ENCODE assay signal across 12 cellular contexts in genomic region chr10:75432763-75433162, GRCh38. TPM values are rescaled to one million over a fixed set of nuclear protein-coding genes. Genes with fewer than 3 reads are reported as not detected.
DNase-seq lines count a peak whose midpoint lies in the region; ATAC-seq and TF ChIP-seq lines count a peak whose summit lies in the region.
"Had no signal": no experiment of that assay in that cellular context is flagged by ENCODE, and none has a peak within 500 bp of the region (broad histone marks: within the 10 kb centered on the region; RNA-seq: fewer than 3 reads in every experiment).

No MANE protein-coding gene starts in this region.

- H3K27ac Mint-ChIP-seq in Calu3 (ENCODE audit: unreplicated experiment) (peak overlapping the region; percentile 8), immature natural killer cell (no peak overlapping the region), nephron (peak overlapping the region; percentile 35 to 83 (median 78))
- no peak overlapping the region for H3K27ac Mint-ChIP-seq in CD4-positive, alpha-beta memory T cell

- CTCF ChIA-PET in Calu3 (lab: Charles Lee): interaction anchor here (0.7 to 1.1 kb wide), 3 partner anchors 16 to 53 kb away, joined by 3 to 4 read pairs (median 4); no protein-coding TSS in a partner anchor
- CTCF ChIA-PET in CD4-positive, alpha-beta memory T cell (lab: Charles Lee; ENCODE audit: partially characterized antibody): interaction anchor here (0.5 to 1.0 kb wide), 2 partner anchors 13 to 108 kb away, joined by 3 read pairs; no protein-coding TSS in a partner anchor

- no peak overlapping the region for H3K4me3 ChIP-seq in esophagus muscularis mucosa
- no peak overlapping the region for H3K4me3 ChIP-seq in CD4-positive, alpha-beta memory T cell (ENCODE audit: low read length in 2 of 2)

- peak overlapping the region; percentile 65 for H3K4me3 Mint-ChIP-seq in Calu3 (ENCODE audit: low read depth, unreplicated experiment)
- peak overlapping the region in 4 of 5 donors; percentile 63 to 84 (median 72) for H3K4me3 Mint-ChIP-seq in immature natural killer cell
- peak overlapping the region; percentile 85 to 94 (median 86) for H3K4me3 Mint-ChIP-seq in nephron
- no peak overlapping the region for H3K4me3 Mint-ChIP-seq in CD4-positive, alpha-beta memory T cell

- no peak for ATAC-seq in HG02970 (IDR thresholded peaks at IDR 0.05; ENCODE audit: low FRiP score, unreplicated experiment)

- TF ChIP-seq EP300 in esophagus muscularis mucosa (IDR thresholded peaks at IDR 0.05): no peak

- TF ChIP-seq CTCF in Calu3 (IDR thresholded peaks at IDR 0.05; ENCODE audit: unreplicated experiment): no peak
- TF ChIP-seq CTCF in nephron (IDR thresholded peaks at IDR 0.05; ENCODE audit: unreplicated experiment in 3 of 3): no peak
- no peak for TF ChIP-seq CTCF in esophagus muscularis mucosa (IDR thresholded peaks at IDR 0.05)

- H3K36me3 ChIP-seq in esophagus muscularis mucosa: no peaks in the 10 kb centered on the region
- H3K36me3 ChIP-seq in CD4-positive, alpha-beta memory T cell (ENCODE audit: insufficient read depth, low read length): no peaks in the 10 kb centered on the region

- no peaks in the 10 kb centered on the region for H3K27me3 ChIP-seq in esophagus muscularis mucosa
- no peaks in the 10 kb centered on the region for H3K27me3 ChIP-seq in CD4-positive, alpha-beta memory T cell (ENCODE audit: insufficient read depth, low read length)

- POLR2A ChIA-PET in CD4-positive, alpha-beta memory T cell (lab: Charles Lee; ENCODE audit: partially characterized antibody): no interaction called here

- TF ChIP-seq POLR2A in esophagus muscularis mucosa (IDR thresholded peaks at IDR 0.05; ENCODE audit: low read depth): no peak

- DNase-seq in Calu3: no peak
- DNase-seq in HuH-7 (ENCODE audit: low spot score): peak; percentile 40
- no peak for DNase-seq in immature natural killer cell
- DNase-seq in esophagus muscularis mucosa (ENCODE audit: extremely low spot score): no peak
- no peak for DNase-seq in CD4-positive, alpha-beta memory T cell
- DNase-seq in stimulated activated CD8-positive, alpha-beta memory T cell treated with anti-CD3 and anti-CD28 coated beads, Interleukin-4, amount 100 ng/mL, for 48 hours: no peak
- DNase-seq: HCEC 1CT, MM.1S, NCI-H187 treated with DMSO at 0.1 percent for 48 hours, Right ventricle myocardium superior had no signal

- intact Hi-C loops in Calu3 (cut with micrococcal nuclease; ENCODE audit: unreplicated experiment) (no loop called here), esophagus muscularis mucosa (cut with DNase I) (no loop called here)
- intact Hi-C loops in CD4-positive, alpha-beta memory T cell (cut with micrococcal nuclease): no loop called here

- H3K4me1 Mint-ChIP-seq in Calu3 (ENCODE audit: low read depth, unreplicated experiment) (peaks cover 27% of the 10 kb centered on the region), immature natural killer cell (peaks cover 11% of the 10 kb centered on the region in 2 donors), nephron (peaks cover 58% of the 10 kb centered on the region)
- H3K4me1 Mint-ChIP-seq in CD4-positive, alpha-beta memory T cell: peaks cover 0 to 4% (median 2%) of the 10 kb centered on the region in 4 donors

- H3K9me3 Mint-ChIP-seq in Calu3 (ENCODE audit: low read depth, unreplicated experiment) (no peaks in the 10 kb centered on the region), immature natural killer cell (no peaks in the 10 kb centered on the region), nephron (no peaks in the 10 kb centered on the region)
- peaks cover 0 to 2% (median 0%) of the 10 kb centered on the region in 8 donors for H3K9me3 Mint-ChIP-seq in CD4-positive, alpha-beta memory T cell

- H3K36me3 Mint-ChIP-seq in Calu3 (ENCODE audit: insufficient read depth, unreplicated experiment) (peaks cover 16% of the 10 kb centered on the region), immature natural killer cell (no peaks in the 10 kb centered on the region), nephron (ENCODE audit: low read depth) (no peaks in the 10 kb centered on the region)
- no peaks in the 10 kb centered on the region for H3K36me3 Mint-ChIP-seq in CD4-positive, alpha-beta memory T cell

- WGBS in esophagus muscularis mucosa: 85% methylated on average over 5 of the region's 5 CpGs

- H3K27me3 Mint-ChIP-seq in Calu3 (ENCODE audit: unreplicated experiment): peaks cover 30% of the 10 kb centered on the region
- H3K27me3 Mint-ChIP-seq in immature natural killer cell (ENCODE audit: low read depth in 3 of 3): peaks cover 6 to 14% (median 7%) of the 10 kb centered on the region in 3 donors
- H3K27me3 Mint-ChIP-seq in nephron (ENCODE audit: low read depth): peaks cover 64% of the 10 kb centered on the region
- peaks cover 38 to 46% of the 10 kb centered on the region in 2 donors for H3K27me3 Mint-ChIP-seq in CD4-positive, alpha-beta memory T cell

- no TSS peak for BruUV-seq in Calu3 (replicated peaks; lab: Mats Ljungman, UMichigan)

- H3K27ac ChIP-seq in esophagus muscularis mucosa (replicated peaks in 1 of 4): no peak overlapping the region
- no peak overlapping the region for H3K27ac ChIP-seq in CD4-positive, alpha-beta memory T cell (ENCODE audit: low read depth, low read length)

- peaks cover 38 to 52% (median 49%) of the 10 kb centered on the region in 4 donors for H3K4me1 ChIP-seq in esophagus muscularis mucosa
- no peaks in the 10 kb centered on the region for H3K4me1 ChIP-seq in CD4-positive, alpha-beta memory T cell (ENCODE audit: insufficient read depth, low read length)

- H3K9me3 ChIP-seq in esophagus muscularis mucosa: no peaks in the 10 kb centered on the region
- no peaks in the 10 kb centered on the region for H3K9me3 ChIP-seq in CD4-positive, alpha-beta memory T cell (ENCODE audit: control insufficient read depth in 1 of 2, low read length in 2 of 2)

RNA-seq across cellular contexts. Expression of gene LRMDA, which starts 1.3 kb away (rescaled TPM):
- total RNA-seq in Calu3 (2022): 5.5 and 7.6 TPM in 2 replicates
- polyA plus RNA-seq in immature natural killer cell: 10 to 100 TPM in 1 of 3 donors, 1 to 10 TPM in 2; 1.7 to 14.2 (median 2.3) TPM
- 10 to 100 TPM; 14.3 to 34.9 (median 26.5) TPM for total RNA-seq in esophagus muscularis mucosa
- total RNA-seq in CD4-positive, alpha-beta memory T cell: not detected
- polyA plus RNA-seq in CD4-positive, alpha-beta memory T cell: not detected

RNA-seq across cellular contexts. Expression of gene ZNF503, which starts 31.2 kb away (rescaled TPM):
- 12.5 and 12.8 TPM in 2 replicates for total RNA-seq in Calu3 (2022)
- polyA plus RNA-seq in immature natural killer cell: under 1 TPM; 0.05 to 0.09 (median 0.07) TPM
- total RNA-seq in esophagus muscularis mucosa: 100 to 1,000 TPM in 1 of 4 donors, 10 to 100 TPM in 3; 21.2 to 101 (median 65.1) TPM
- under 1 TPM in 1 of 2 experiments, not detected in 1; 0.12 TPM for total RNA-seq in CD4-positive, alpha-beta memory T cell
- polyA plus RNA-seq in CD4-positive, alpha-beta memory T cell: not detected

Comparison
In these comparisons a context has a peak if more than half of its experiments do, and no peak if none do; other contexts are left out.
1. H3K27ac Mint-ChIP-seq: peak in Calu3 (single experiment) and nephron (3 of 3); none in immature natural killer cell (0 of 6) and CD4-positive, alpha-beta memory T cell (0 of 7).
2. H3K4me3 Mint-ChIP-seq: peak in Calu3 (single experiment), immature natural killer cell (4 of 5) and nephron (3 of 3); none in CD4-positive, alpha-beta memory T cell (0 of 8).
3. RNA of gene ZNF503, which starts 31.2 kb away (total RNA-seq): 21.2 to 101 TPM in esophagus muscularis mucosa and 12.5 to 12.8 TPM in Calu3; 0.12 TPM in CD4-positive, alpha-beta memory T cell; every median in the first group is over 10 times any median in the second.